Comparison of ENCODE assay signal across 8 cellular contexts in genomic region chr15:64773606-64774555, GRCh38. TPM values are rescaled to one million over a fixed set of nuclear protein-coding genes. Genes with fewer than 3 reads are reported as not detected.
DNase-seq lines count a peak whose midpoint lies in the region; ATAC-seq, FAIRE-seq and TF ChIP-seq lines count a peak whose summit lies in the region.

No MANE protein-coding gene starts in this region.

- H3K27ac ChIP-seq in HUES6 (ENCODE audit: low read depth, low read length) (peak overlapping the region; percentile 87), astrocyte (ENCODE audit: low read depth, low read length) (no peak overlapping the region), kidney (ENCODE audit: low read depth in 2 of 2, low read length in 2 of 2) (peak overlapping the region in 1 of 2 donors; percentile 59), OCI-LY7 (ENCODE audit: low read depth, low read length, poor library complexity, severe bottlenecking) (no peak overlapping the region)

- H3K9me2 ChIP-seq in OCI-LY7 (ENCODE audit: insufficient read depth, low read length), result no peaks in the 10 kb centered on the region

- no peak for ATAC-seq in stimulated activated effector memory CD8-positive, alpha-beta T cell treated with anti-CD3 and anti-CD28 coated beads, Interleukin-12 subunit alpha, Interleukin-12 subunit beta, amount 100 ng/mL, for 72 hours
- ATAC-seq in HG02981 (IDR thresholded peaks at IDR 0.05; ENCODE audit: unreplicated experiment), result no peak

- H3K27ac Mint-ChIP-seq in astrocyte (ENCODE audit: unreplicated experiment), result no peak overlapping the region
- H3K27ac Mint-ChIP-seq in stimulated activated effector memory CD8-positive, alpha-beta T cell treated with anti-CD3 and anti-CD28 coated beads, Interleukin-12 subunit alpha, Interleukin-12 subunit beta, amount 100 ng/mL, for 72 hours, result no peak overlapping the region

- no peaks in the 10 kb centered on the region for H4K20me1 ChIP-seq in astrocyte (ENCODE audit: insufficient read depth, low read length)
- no peaks in the 10 kb centered on the region for H4K20me1 ChIP-seq in OCI-LY7 (ENCODE audit: insufficient read depth, low read length)

- no peak for TF ChIP-seq CTCF in astrocyte (IDR thresholded peaks at IDR 0.05; ENCODE audit: insufficient read depth, low read depth, low read length)
- no peak for TF ChIP-seq CTCF in kidney (IDR thresholded peaks at IDR 0.05; ENCODE audit: borderline replicate concordance, extremely low read depth, insufficient read depth)
- TF ChIP-seq CTCF in OCI-LY7 (conservative IDR thresholded peaks at IDR 0.05; ENCODE audit: low read length), result no peak

- no peaks in the 10 kb centered on the region for H3K9me3 Mint-ChIP-seq in astrocyte (ENCODE audit: unreplicated experiment)
- no peaks in the 10 kb centered on the region for H3K9me3 Mint-ChIP-seq in stimulated activated effector memory CD8-positive, alpha-beta T cell treated with anti-CD3 and anti-CD28 coated beads, Interleukin-12 subunit alpha, Interleukin-12 subunit beta, amount 100 ng/mL, for 72 hours

- H3K9ac ChIP-seq in HUES6 (ENCODE audit: low read length) (peak overlapping the region; percentile 84), astrocyte (ENCODE audit: low read length) (no peak overlapping the region), kidney (ENCODE audit: low read length in 2 of 2) (peak overlapping the region; percentile 8)

- peaks cover 2% of the 10 kb centered on the region for H3K4me1 Mint-ChIP-seq in astrocyte (ENCODE audit: low read depth, unreplicated experiment)
- no peaks in the 10 kb centered on the region for H3K4me1 Mint-ChIP-seq in stimulated activated effector memory CD8-positive, alpha-beta T cell treated with anti-CD3 and anti-CD28 coated beads, Interleukin-12 subunit alpha, Interleukin-12 subunit beta, amount 100 ng/mL, for 72 hours

- BruUV-seq in OCI-LY7 (replicated peaks; lab: Mats Ljungman, UMichigan), result no TSS peak

- no peaks in the 10 kb centered on the region for H3K36me3 ChIP-seq in HUES6 (ENCODE audit: control insufficient read depth, insufficient read depth, low read length)
- no peaks in the 10 kb centered on the region for H3K36me3 ChIP-seq in astrocyte (ENCODE audit: insufficient read depth, low read length)
- H3K36me3 ChIP-seq in kidney (ENCODE audit: control insufficient read depth in 1 of 2, insufficient read depth in 2 of 2, low read length in 2 of 2), result no peaks in the 10 kb centered on the region
- H3K36me3 ChIP-seq in OCI-LY7 (ENCODE audit: insufficient read depth, low read length), result no peaks in the 10 kb centered on the region

- peaks cover 18% of the 10 kb centered on the region for H3K27me3 Mint-ChIP-seq in astrocyte (ENCODE audit: low read depth, unreplicated experiment)

- H2AFZ ChIP-seq in astrocyte (ENCODE audit: low read depth, low read length), result no peak overlapping the region
- no peak overlapping the region for H2AFZ ChIP-seq in OCI-LY7 (ENCODE audit: low read length)

- intact Hi-C loops in kidney (cut with DNase I), result no loop called here
- intact Hi-C loops in OCI-LY7 (cut with micrococcal nuclease; ENCODE audit: unreplicated experiment), result no loop called here

- DNase-seq in astrocyte (ENCODE audit: low read depth) (no peak), kidney (peak; percentile 71), SW480 (ENCODE audit: low spot score) (no peak), OCI-LY7 (ENCODE audit: low spot score) (no peak)
- DNase-seq in stimulated activated effector memory CD8-positive, alpha-beta T cell treated with anti-CD3 and anti-CD28 coated beads, Interleukin-12 subunit alpha, Interleukin-12 subunit beta, amount 100 ng/mL, for 72 hours (ENCODE audit: low spot score in 2 of 2), result no peak
- no peak for DNase-seq in activated effector memory CD4-positive, alpha-beta T cell treated with anti-CD3 and anti-CD28 coated beads, Interleukin-2, amount 50 U/mL, for 16 hours

- peak overlapping the region; percentile 81 for H3K4me2 ChIP-seq in astrocyte (ENCODE audit: low read length)
- no peak overlapping the region for H3K4me2 ChIP-seq in OCI-LY7 (ENCODE audit: low read length)

- CTCF ChIA-PET in OCI-LY7 (lab: Charles Lee; ENCODE audit: unreplicated experiment), result no interaction called here

- no peaks in the 10 kb centered on the region for H3K9me3 ChIP-seq in HUES6 (ENCODE audit: control insufficient read depth, insufficient read depth, low read depth, low read length)
- H3K9me3 ChIP-seq in astrocyte (ENCODE audit: insufficient read depth, low read depth, low read length), result no peaks in the 10 kb centered on the region
- H3K9me3 ChIP-seq in kidney (ENCODE audit: control insufficient read depth in 1 of 2, low read length in 2 of 2), result no peaks in the 10 kb centered on the region
- no peaks in the 10 kb centered on the region for H3K9me3 ChIP-seq in OCI-LY7 (ENCODE audit: low read length)

- peak overlapping the region; percentile 89 for H3K4me3 Mint-ChIP-seq in astrocyte (ENCODE audit: unreplicated experiment)
- H3K4me3 Mint-ChIP-seq in stimulated activated effector memory CD8-positive, alpha-beta T cell treated with anti-CD3 and anti-CD28 coated beads, Interleukin-12 subunit alpha, Interleukin-12 subunit beta, amount 100 ng/mL, for 72 hours, result peak overlapping the region; percentile 36

- no peaks in the 10 kb centered on the region for H3K36me3 Mint-ChIP-seq in astrocyte (ENCODE audit: low read depth, unreplicated experiment)
- no peaks in the 10 kb centered on the region for H3K36me3 Mint-ChIP-seq in stimulated activated effector memory CD8-positive, alpha-beta T cell treated with anti-CD3 and anti-CD28 coated beads, Interleukin-12 subunit alpha, Interleukin-12 subunit beta, amount 100 ng/mL, for 72 hours

- POLR2A ChIA-PET in OCI-LY7 (lab: Charles Lee), result no interaction called here

- peak overlapping the region; percentile 78 for H3K4me3 ChIP-seq in HUES6 (ENCODE audit: low read depth, low read length)
- no peak overlapping the region for H3K4me3 ChIP-seq in astrocyte (ENCODE audit: insufficient read depth, low read depth, low read length)
- H3K4me3 ChIP-seq in kidney (ENCODE audit: low read length in 2 of 2), result peak overlapping the region; percentile 42 to 47
- no peak overlapping the region for H3K4me3 ChIP-seq in OCI-LY7 (ENCODE audit: low read depth, low read length, poor library complexity, severe bottlenecking)

- no peaks in the 10 kb centered on the region for H3K27me3 ChIP-seq in HUES6 (ENCODE audit: control insufficient read depth, insufficient read depth, low read length)
- peaks cover 11% of the 10 kb centered on the region for H3K27me3 ChIP-seq in astrocyte (ENCODE audit: insufficient read depth, low read length)

- peaks cover 38% of the 10 kb centered on the region for H3K4me1 ChIP-seq in HUES6 (ENCODE audit: control insufficient read depth, insufficient read depth, low read length)
- H3K4me1 ChIP-seq in astrocyte (ENCODE audit: insufficient read depth, low read length), result peaks cover 6% of the 10 kb centered on the region
- peaks cover 3 to 6% of the 10 kb centered on the region in 2 donors for H3K4me1 ChIP-seq in kidney (ENCODE audit: control insufficient read depth in 1 of 2, insufficient read depth in 1 of 2, low read depth in 1 of 2, low read length in 2 of 2)
- H3K4me1 ChIP-seq in OCI-LY7 (ENCODE audit: insufficient read depth, low read length, poor library complexity, severe bottlenecking), result no peaks in the 10 kb centered on the region

- H3K79me2 ChIP-seq in astrocyte (ENCODE audit: insufficient read depth, low read length) (no peaks in the 10 kb centered on the region), OCI-LY7 (ENCODE audit: insufficient read depth, low read depth, low read length) (no peaks in the 10 kb centered on the region)

- FAIRE-seq in astrocyte (lab: Jason Lieb, UNC) (no peak), kidney (lab: Jason Lieb, UNC) (no peak)

RNA-seq across cellular contexts. Expression of gene RBPMS2, which starts 1.5 kb away (rescaled TPM):
- 10.6 and 10.8 TPM in 2 replicates for total RNA-seq in astrocyte
- 8.2 TPM for total RNA-seq in kidney
- 24.2 TPM for polyA plus RNA-seq in kidney (ENCODE audit: insufficient read depth, low read depth, low replicate concordance)
- total RNA-seq in OCI-LY7 (2014; rRNA removed; shearing (Covaris generic)), result not detected in 2 replicates
- not detected in 2 replicates for total RNA-seq in OCI-LY7 (2022)

RNA-seq across cellular contexts. Expression of gene PIF1, which starts 51.6 kb away (rescaled TPM):
- 0.48 and 1.7 TPM in 2 replicates for total RNA-seq in astrocyte
- 2.0 TPM for total RNA-seq in kidney
- polyA plus RNA-seq in kidney (ENCODE audit: insufficient read depth, low read depth, low replicate concordance), result 0.47 TPM
- total RNA-seq in OCI-LY7 (2014; rRNA removed; shearing (Covaris generic)), result 78.0 and 82.9 TPM in 2 replicates
- total RNA-seq in OCI-LY7 (2022), result 112 and 126 TPM in 2 replicates

Comparison
In these comparisons a context has a peak if more than half of its experiments do, and no peak if none do; other contexts are left out.
1. H3K4me3 ChIP-seq: peak in HUES6 (single experiment) and kidney (2 of 2); none in astrocyte (single experiment) and OCI-LY7 (single experiment).
2. RNA of gene PIF1, which starts 51.6 kb away (total RNA-seq): 78.0 to 126 TPM in OCI-LY7; 2.0 TPM in kidney (single experiment) and 0.48 to 1.7 TPM in astrocyte; every median in the first group is over 10 times any median in the second.